33 cellular contexts compared by ENCODE assay signal in genomic region chr5:27220752-27221151, GRCh38.
"Had no signal": no experiment of that assay in that cellular context is flagged by ENCODE, and none has a peak within 500 bp of the region (broad histone marks: within the 10 kb centered on the region; RNA-seq: fewer than 3 reads in every experiment).

No MANE protein-coding gene starts in this region.

- H3K4me1 ChIP-seq: adrenal gland, body of pancreas, breast epithelium, Peyer's patch had no signal

- DNase-seq: activated B cell treated with CpG ODN at 0.5 μM for 24 hours; activated CD4-positive, alpha-beta memory T cell treated with anti-CD3 and anti-CD28 coated beads for 36 hours; activated CD4-positive, alpha-beta T cell treated with anti-CD3 and anti-CD28 coated beads for 4 hours; activated CD4-positive, alpha-beta T cell treated with anti-CD3 and anti-CD28 coated beads, Interleukin-2, amount 50 U/mL, for 1 hour; activated CD4-positive, CD25-positive, alpha-beta regulatory T cell treated with anti-CD3 and anti-CD28 coated beads, Interleukin-2, amount 50 U/mL, for 72 hours; activated CD8-positive, alpha-beta memory T cell treated with anti-CD3 and anti-CD28 coated beads, Interleukin-2, amount 50 U/mL, for 4 hours; activated gamma-delta T cell treated with Interleukin-2 at 50 U/mL for 16 hours; activated naive CD4-positive, alpha-beta T cell treated with anti-CD3 and anti-CD28 coated beads for 36 hours; activated T-cell treated with anti-CD3 and anti-CD28 coated beads for 4 hours; activated T-cell treated with anti-CD3 and anti-CD28 coated beads, Interleukin-2, amount 50 U/mL, for 4 hours; adrenal gland; body of pancreas; KG1; MM.1S; NCI-H1048; NCI-H1105 treated with DMSO at 0.1 percent for 48 hours; NCI-H1436; NCI-H1694; NCI-H1930; NCI-H2081 treated with DMSO at 0.1 percent for 48 hours; NCI-H345; NCI-H526; NCI-H748 treated with DMSO at 0.1 percent for 48 hours; Peyer's patch; SIG-M5; T-cell; T-helper 2 cell; T-helper 9 cell had no signal

- H3K27me3 ChIP-seq: adrenal gland, body of pancreas, breast epithelium, Peyer's patch had no signal

- H3K36me3 ChIP-seq: adrenal gland, breast epithelium, Peyer's patch had no signal

- H3K4me3 ChIP-seq: adrenal gland, body of pancreas, breast epithelium, Peyer's patch had no signal

- ATAC-seq: activated naive CD4-positive, alpha-beta T cell treated with anti-CD3 and anti-CD28 coated beads, Interleukin-2, amount 50 U/mL, for 72 hours; activated T-cell treated with anti-CD3 and anti-CD28 coated beads, Interleukin-2, amount 50 U/mL, for 4 hours; body of pancreas; Right ventricle myocardium inferior; T-cell had no signal

- H3K9me3 ChIP-seq: adrenal gland, body of pancreas, Peyer's patch had no signal

- H3K27ac ChIP-seq: adrenal gland, body of pancreas, breast epithelium, Peyer's patch, RWPE1, VCaP had no signal
